8 cellular contexts compared by ENCODE assay signal in genomic region chr3:113531826-113532697, GRCh38. TPM values are rescaled to one million over a fixed set of nuclear protein-coding genes. Genes with fewer than 3 reads are reported as not detected.
DNase-seq lines count a peak whose midpoint lies in the region; ATAC-seq and TF ChIP-seq lines count a peak whose summit lies in the region.

SIDT1 (plus strand) TSS chr3:113532555; CDS start chr3:113533022, 467 bp downstream.

- no peaks in the 10 kb centered on the region for H3K9me3 ChIP-seq in thyroid gland

- H3K4me1 Mint-ChIP-seq in nephron: peaks cover 21% of the 10 kb centered on the region

- H3K27me3 Mint-ChIP-seq in nephron (ENCODE audit: low read depth): peaks cover 93% of the 10 kb centered on the region

- ATAC-seq in HG02981 (IDR thresholded peaks at IDR 0.05; ENCODE audit: unreplicated experiment) (peak; percentile 67), esophagus mucosa (peak; percentile 41)

- TF ChIP-seq CTCF in nephron (IDR thresholded peaks at IDR 0.05; ENCODE audit: unreplicated experiment in 3 of 3): no peak
- peak in 2 of 6 experiments; percentile 15 to 21 for TF ChIP-seq CTCF in thyroid gland (IDR thresholded peaks at IDR 0.05)

- no peaks in the 10 kb centered on the region for H3K36me3 Mint-ChIP-seq in nephron (ENCODE audit: low read depth)

- no peaks in the 10 kb centered on the region for H3K27me3 ChIP-seq in thyroid gland

- H3K4me1 ChIP-seq in thyroid gland: peaks cover 4% of the 10 kb centered on the region in 2 donors

- peak within 1 kb of the TSS in 1 of 3 donors; percentile 0 for H3K27ac ChIP-seq in thyroid gland

- 8 to 10% methylated on average over 18 of the region's 18 CpGs for WGBS in thyroid gland, 2 donors

- DNase-seq in NOMO-1 treated with dmso at 0.1 percent for 144 hours (lab: John Stamatoyannopoulos, UW; ENCODE audit: unreplicated experiment) (peak; percentile 5), NOMO-1 treated with DMSO at 0.1 percent for 48 hours (lab: John Stamatoyannopoulos, UW; ENCODE audit: unreplicated experiment) (no peak), NCI-H2171 treated with DMSO at 0.1 percent for 48 hours (lab: John Stamatoyannopoulos, UW) (peak; percentile 77), thyroid gland (peak; percentile 47 to 60)
- DNase-seq in activated CD8-positive, alpha-beta memory T cell treated with anti-CD3 and anti-CD28 coated beads, Interleukin-2, amount 50 U/mL, for 4 hours: peak; percentile 66

- intact Hi-C loops in thyroid gland (cut with DNase I): no loop called here

- H3K36me3 ChIP-seq in thyroid gland: no peaks in the 10 kb centered on the region

- no peak within 1 kb of the TSS for H3K27ac Mint-ChIP-seq in nephron

- peak within 1 kb of the TSS; percentile 86 to 91 (median 87) for H3K4me3 Mint-ChIP-seq in nephron

- peak within 1 kb of the TSS; percentile 6 to 51 (median 16) for H3K4me3 ChIP-seq in thyroid gland (replicated peaks in 1 of 3)

- TF ChIP-seq POLR2A in thyroid gland (IDR thresholded peaks at IDR 0.05): no peak

- no peaks in the 10 kb centered on the region for H3K9me3 Mint-ChIP-seq in nephron

RNA-seq across cellular contexts. Expression of gene SIDT1, which starts in this region (rescaled TPM):
- total RNA-seq in esophagus mucosa: 1.5 TPM
- 1 to 10 TPM in 3 of 4 donors, under 1 TPM in 1; 0.98 to 3.1 (median 2.6) TPM for total RNA-seq in thyroid gland
